ENCODE assay signal across 19 cellular contexts in the genomic region with DNA sequence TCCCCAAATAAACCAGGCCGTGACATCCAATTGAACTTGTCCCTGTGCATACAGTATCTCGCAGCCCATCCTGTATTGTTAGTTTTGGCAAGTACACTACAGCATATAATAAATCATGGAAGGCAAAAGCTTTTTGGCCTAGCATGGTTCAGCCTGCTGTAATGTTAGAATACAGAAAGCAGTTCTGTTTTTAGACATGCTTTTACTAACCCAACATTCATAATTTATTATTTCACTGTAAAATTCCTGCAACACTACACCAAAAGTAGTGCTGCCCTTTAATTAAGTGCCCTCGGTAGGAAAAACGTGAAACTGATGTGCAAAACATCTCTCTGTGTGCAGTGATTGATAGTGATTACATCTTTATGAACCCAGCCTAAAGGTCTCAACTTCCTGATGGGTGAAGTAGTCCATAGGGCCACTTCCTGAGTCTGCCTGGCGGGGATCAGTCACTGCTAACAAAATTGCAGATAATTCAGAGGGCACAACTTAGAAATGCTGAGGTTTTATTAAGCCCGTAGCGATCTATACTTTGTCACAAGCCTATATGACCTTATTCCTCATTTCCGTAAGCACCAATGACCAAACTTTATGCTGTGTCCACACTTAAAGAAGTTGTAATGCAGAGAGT.
"Had no signal": no experiment of that assay in that cellular context is flagged by ENCODE, and none has a peak within 500 bp of the region (broad histone marks: within the 10 kb centered on the region; RNA-seq: fewer than 3 reads in every experiment).

No MANE protein-coding gene starts in this region.

- H3K36me3 ChIP-seq: neutrophil, pancreas, thyroid gland, uterus had no signal

- H3K27ac ChIP-seq: neutrophil, thyroid gland had no signal

- H3K27me3 ChIP-seq: neutrophil, pancreas, thyroid gland, uterus had no signal

- H3K9me3 ChIP-seq: neutrophil, pancreas, thyroid gland, uterus had no signal

- DNase-seq: activated B cell treated with CpG ODN at 0.5 μM for 24 hours; activated CD4-positive, alpha-beta memory T cell treated with anti-CD3 and anti-CD28 coated beads, Interleukin-2, amount 10 ng/mL, durations not matched to agents 7 days and 5 days; activated CD4-positive, alpha-beta T cell treated with anti-CD3 and anti-CD28 coated beads for 48 hours; activated CD8-positive, alpha-beta memory T cell treated with anti-CD3 and anti-CD28 coated beads, Interleukin-2, amount 10 ng/mL, durations not matched to agents 7 days and 5 days; dermis blood vessel endothelial cell; effector memory CD8-positive, alpha-beta T cell; foreskin melanocyte; kidney glomerular epithelial cell; mesendoderm; natural killer cell; pancreas; retina; stimulated activated CD4-positive, alpha-beta T cell treated with anti-CD3 and anti-CD28 coated beads, Interleukin-12 subunit alpha, Interleukin-12 subunit beta, amount 100 ng/mL, for 4 hours; stimulated activated CD4-positive, alpha-beta T cell treated with anti-CD3 and anti-CD28 coated beads, Interleukin-1b, Interleukin-23, amount 100 ng/mL, for 48 hours; stimulated activated CD8-positive, alpha-beta memory T cell treated with anti-CD3 and anti-CD28 coated beads, Interleukin-4, amount 100 ng/mL, for 48 hours; stimulated activated naive CD4-positive, alpha-beta T cell; thyroid gland; uterus had no signal

- ATAC-seq: activated CD8-positive, alpha-beta memory T cell treated with anti-CD3 and anti-CD28 coated beads, Interleukin-2, amount 10 ng/mL, durations not matched to agents 7 days and 5 days; effector memory CD8-positive, alpha-beta T cell; natural killer cell had no signal

- H3K4me3 ChIP-seq: pancreas, thyroid gland, uterus had no signal
